10 cellular contexts compared by ENCODE assay signal in the genomic region with DNA sequence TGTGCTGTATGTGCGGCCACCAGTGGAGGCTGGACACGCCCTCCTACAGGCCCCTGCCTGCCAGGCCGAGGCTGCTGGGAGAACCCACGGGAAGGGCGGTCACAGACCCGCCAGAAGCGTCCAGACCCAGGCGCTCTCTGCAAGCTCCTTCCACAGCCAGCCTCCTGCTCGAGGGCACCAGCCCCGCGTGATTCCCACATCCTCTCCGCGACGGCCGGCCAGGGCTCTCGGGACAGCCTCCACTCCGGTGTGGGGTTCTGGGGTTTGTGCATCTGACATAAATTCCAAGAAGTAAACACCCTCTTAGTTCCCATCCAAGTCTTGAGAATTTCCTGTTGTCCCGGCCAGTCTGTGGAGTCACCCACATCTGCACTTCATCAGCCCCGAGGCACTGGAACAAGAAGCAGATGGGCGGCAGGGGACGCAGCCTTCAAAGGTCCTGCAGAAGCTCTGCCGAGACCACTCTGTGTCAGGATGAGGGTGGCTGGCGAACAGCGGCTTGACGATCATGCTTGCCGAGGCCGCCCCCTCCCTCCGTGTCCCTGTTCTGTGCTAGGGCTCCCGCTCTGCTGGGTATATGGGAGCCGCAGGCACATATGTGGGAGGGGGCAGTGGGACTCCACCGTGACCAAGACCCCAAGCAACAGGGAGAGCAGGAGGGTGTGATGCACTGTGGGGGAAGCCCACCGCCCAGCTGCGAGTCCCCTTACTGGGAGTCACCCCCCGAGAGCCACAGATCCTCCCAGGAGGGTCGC. TPM values are rescaled to one million over a fixed set of nuclear protein-coding genes. Genes with fewer than 3 reads are reported as not detected.
A peak's percentile ranks its signal among the peaks of the same experiment; 100 is the strongest.
DNase-seq lines count a peak whose midpoint lies in the region; ATAC-seq, FAIRE-seq and TF ChIP-seq lines count a peak whose summit lies in the region.
"Had no signal": no experiment of that assay in that cellular context is flagged by ENCODE, and none has a peak within 500 bp of the region (broad histone marks: within the 10 kb centered on the region; RNA-seq: fewer than 3 reads in every experiment).

No MANE protein-coding gene starts in this region.

- TF ChIP-seq CTCF in dorsolateral prefrontal cortex (IDR thresholded peaks at IDR 0.05 in 54 of 56, conservative IDR thresholded peaks at IDR 0.05 in 2 of 56; ENCODE audit: low read depth in 1 of 56, partially characterized antibody in 56 of 56): no peak
- TF ChIP-seq CTCF in kidney (IDR thresholded peaks at IDR 0.05; ENCODE audit: borderline replicate concordance, extremely low read depth, insufficient read depth): no peak

- DNase-seq in EH (ENCODE audit: low read depth) (peak; percentile 96), dorsolateral prefrontal cortex (no peak), kidney (peak; percentile 91), dermis blood vessel endothelial cell (no peak), SIG-M5 (lab: John Stamatoyannopoulos, UW) (no peak)
- no peak for DNase-seq in activated CD4-positive, alpha-beta T cell treated with anti-CD3 and anti-CD28 coated beads for 4 hours
- DNase-seq: Calu3, NCI-H226 had no signal

- H3K4me1 ChIP-seq in kidney (ENCODE audit: control insufficient read depth in 1 of 2, insufficient read depth in 1 of 2, low read depth in 1 of 2, low read length in 2 of 2) (peaks cover 0 to 20% of the 10 kb centered on the region in 2 donors), skeletal muscle tissue (ENCODE audit: control insufficient read depth in 3 of 3, insufficient read depth in 3 of 3, low read length in 3 of 3) (peaks cover 34 to 51% (median 47%) of the 10 kb centered on the region in 3 donors)

- intact Hi-C loops in dorsolateral prefrontal cortex (cut with DNase I) (no loop called here), kidney (cut with DNase I) (no loop called here)

- H3K4me3 ChIP-seq in dorsolateral prefrontal cortex (no peak overlapping the region), kidney (ENCODE audit: low read length in 2 of 2) (peak overlapping the region in 1 of 2 donors; percentile 32), skeletal muscle tissue (ENCODE audit: low read length in 3 of 3) (peak overlapping the region in 1 of 3 donors; percentile 41)

- H3K9me3 ChIP-seq in kidney (ENCODE audit: control insufficient read depth in 1 of 2, low read length in 2 of 2) (no peaks in the 10 kb centered on the region), skeletal muscle tissue (ENCODE audit: control insufficient read depth in 3 of 3, low read length in 3 of 3) (no peaks in the 10 kb centered on the region)

- ATAC-seq in HG02970 (IDR thresholded peaks at IDR 0.05; ENCODE audit: low FRiP score, unreplicated experiment): no peak

- H3K27me3 ChIP-seq in dorsolateral prefrontal cortex: no peaks in the 10 kb centered on the region
- H3K27me3 ChIP-seq in skeletal muscle tissue (ENCODE audit: control insufficient read depth in 3 of 3, insufficient read depth in 3 of 3, low read length in 3 of 3): no peaks in the 10 kb centered on the region

- no peak overlapping the region for H3K9ac ChIP-seq in kidney (ENCODE audit: low read length in 2 of 2)
- H3K9ac ChIP-seq in skeletal muscle tissue (ENCODE audit: low read depth in 1 of 3, low read length in 3 of 3): peak overlapping the region in 1 of 3 donors; percentile 60

- peaks cover 0 to under 1% of the 10 kb centered on the region in 2 donors for H3K36me3 ChIP-seq in kidney (ENCODE audit: control insufficient read depth in 1 of 2, insufficient read depth in 2 of 2, low read length in 2 of 2)
- H3K36me3 ChIP-seq in skeletal muscle tissue (ENCODE audit: control insufficient read depth in 3 of 3, insufficient read depth in 3 of 3, low read length in 3 of 3): peaks cover 0 to 4% (median 0%) of the 10 kb centered on the region in 3 donors

- FAIRE-seq in kidney (lab: Jason Lieb, UNC): no peak

- H3K27ac ChIP-seq in dorsolateral prefrontal cortex (peak overlapping the region in 33 of 59 donors; percentile 2 to 83 (median 52)), kidney (ENCODE audit: low read depth in 2 of 2, low read length in 2 of 2) (peak overlapping the region; percentile 70 to 78), skeletal muscle tissue (ENCODE audit: low read depth, low read length) (peak overlapping the region; percentile 87)

RNA-seq across cellular contexts. Expression of a gene that starts 2.4 kb away (rescaled TPM):
- total RNA-seq in dorsolateral prefrontal cortex (10 to 100 TPM in 14 of 120 experiments, 1 to 10 TPM in 106; 2.6 to 24.9 (median 7.0) TPM), kidney (40.9 TPM), skeletal muscle tissue (8.9 TPM), dermis blood vessel endothelial cell (97.4 and 107 TPM in 2 replicates)
- polyA plus RNA-seq in kidney (ENCODE audit: insufficient read depth, low read depth, low replicate concordance): 49.5 TPM
- total RNA-seq: Calu3 had no signal

RNA-seq across cellular contexts. Expression of a gene that starts 37.9 kb away (rescaled TPM):
- 10 to 100 TPM; 21.6 to 46.8 (median 31.5) TPM for total RNA-seq in dorsolateral prefrontal cortex
- 37.4 TPM for total RNA-seq in kidney
- 27.7 TPM for polyA plus RNA-seq in kidney (ENCODE audit: insufficient read depth, low read depth, low replicate concordance)
- 11.0 TPM for total RNA-seq in skeletal muscle tissue
- total RNA-seq in dermis blood vessel endothelial cell: 19.7 and 21.3 TPM in 2 replicates

RNA-seq across cellular contexts. Expression of a gene that starts 42.3 kb away (rescaled TPM):
- total RNA-seq in dorsolateral prefrontal cortex (under 1 TPM in 21 of 120 experiments, not detected in 99; 0.29 to 0.85 (median 0.53) TPM), kidney (not detected), skeletal muscle tissue (1.0 TPM), dermis blood vessel endothelial cell (0.09 TPM in 1 of 2 replicates, not detected in the other)
- polyA plus RNA-seq in kidney (ENCODE audit: insufficient read depth, low read depth, low replicate concordance): not detected
- total RNA-seq: Calu3 had no signal

RNA-seq across cellular contexts. Expression of a gene that starts 56.2 kb away (rescaled TPM):
- 100 to 1,000 TPM in 99 of 120 experiments, 10 to 100 TPM in 21; 75.5 to 169 (median 114) TPM for total RNA-seq in dorsolateral prefrontal cortex
- 92.5 TPM for total RNA-seq in kidney
- 38.9 TPM for polyA plus RNA-seq in kidney (ENCODE audit: insufficient read depth, low read depth, low replicate concordance)
- total RNA-seq in skeletal muscle tissue: 31.8 TPM
- 69.9 and 96.7 TPM in 2 replicates for total RNA-seq in dermis blood vessel endothelial cell

Comparison
In these comparisons a context has a peak if more than half of its experiments do, and no peak if none do; other contexts are left out.
1. DNase-seq: peak in EH (single experiment) and kidney (single experiment); none in dorsolateral prefrontal cortex (0 of 10), dermis blood vessel endothelial cell (single experiment), activated CD4-positive, alpha-beta T cell treated with anti-CD3 and anti-CD28 coated beads for 4 hours (0 of 2) and SIG-M5 (single experiment).
2. Peak in every context shown above with its lines, with median percentiles within 50 percentile points of each other: H3K27ac ChIP-seq.